1 cellular context compared by ENCODE assay signal in the genomic region with DNA sequence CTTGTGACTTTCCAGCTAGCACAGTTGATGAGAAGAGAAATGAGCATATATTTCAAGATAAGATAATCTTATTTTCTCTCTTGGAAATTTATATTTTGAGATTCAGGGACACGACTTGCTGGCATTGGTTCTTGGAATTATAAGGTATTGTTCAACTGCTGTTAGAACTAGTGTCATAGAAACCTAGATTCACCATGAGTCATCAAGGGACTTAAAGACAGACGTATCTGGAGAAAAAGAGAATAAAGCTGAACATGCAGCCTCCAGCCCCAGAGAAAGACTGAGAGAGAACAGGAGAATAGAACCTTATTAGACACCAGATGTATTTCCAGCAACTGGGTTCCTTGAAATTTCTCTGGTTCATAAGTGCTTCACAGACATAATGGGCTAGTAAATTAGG.
TF ChIP-seq lines count a peak whose summit lies in the region.

No MANE protein-coding gene starts in this region.

TF ChIP-seq in GM12878, 131 proteins besides CTCF, POLR2A, EP300 and RAD21:
- no peak for TF ChIP-seq SREBF1 (IDR thresholded peaks at IDR 0.05; ENCODE audit: low read length)
- peak in 1 of 2 experiments; percentile 34; a peak in 1 of 4 replicates for TF ChIP-seq IKZF2 (IDR thresholded peaks at IDR 0.05)
